In the genomic region with DNA sequence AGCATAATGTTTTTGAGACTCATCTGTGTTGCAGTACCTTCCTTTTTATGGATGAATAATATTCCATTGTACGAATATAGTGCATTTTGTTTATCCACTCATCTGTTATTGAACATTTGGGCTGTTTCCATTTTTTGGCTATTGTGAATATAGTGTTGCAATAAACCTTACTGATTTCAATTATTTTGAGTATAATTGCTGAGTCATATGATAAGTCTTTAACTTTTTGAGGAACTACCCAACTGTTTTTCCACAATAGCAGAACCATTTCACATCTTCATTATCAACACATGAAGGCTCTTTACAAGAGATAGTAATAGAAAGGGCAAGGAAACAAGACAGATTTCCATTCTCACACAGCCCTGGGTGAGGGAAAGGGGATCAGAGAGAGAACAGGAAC, we compare ENCODE assay signal across 16 cellular contexts.
DNase-seq lines count a peak whose midpoint lies in the region; ATAC-seq, FAIRE-seq and TF ChIP-seq lines count a peak whose summit lies in the region.
"Had no signal": no experiment of that assay in that cellular context is flagged by ENCODE, and none has a peak within 500 bp of the region (broad histone marks: within the 10 kb centered on the region; RNA-seq: fewer than 3 reads in every experiment).

No MANE protein-coding gene starts in this region.

- H4K91ac ChIP-seq in IMR-90 (ENCODE audit: insufficient read depth, low read depth, low read length) = no peak overlapping the region

- H3K4ac ChIP-seq in IMR-90 (ENCODE audit: low read depth, low read length) = no peak overlapping the region

- intact Hi-C loops in IMR-90 (cut with micrococcal nuclease) = no loop called here
- intact Hi-C loops in K562 (cut with micrococcal nuclease) = no loop called here
- intact Hi-C loops in sigmoid colon (cut with DNase I) = no loop called here

- no peaks in the 10 kb centered on the region for H3K79me2 ChIP-seq in K562 (ENCODE audit: control insufficient read depth, insufficient read depth, low read length)

- H3K36me3 ChIP-seq in IMR-90 (ENCODE audit: control insufficient read depth, insufficient read depth, low read length) (no peaks in the 10 kb centered on the region), K562 (ENCODE audit: control insufficient read depth, insufficient read depth, low read length) (no peaks in the 10 kb centered on the region), sigmoid colon (no peaks in the 10 kb centered on the region)
- H3K36me3 ChIP-seq: SJCRH30 had no signal

- TF ChIP-seq CTCF in A549 (IDR thresholded peaks at IDR 0.05) (no peak), IMR-90 (conservative IDR thresholded peaks at IDR 0.05; ENCODE audit: low read depth, low read length) (no peak), K562 (IDR thresholded peaks at IDR 0.05 in 2 of 3, conservative IDR thresholded peaks at IDR 0.05 in 1 of 3; ENCODE audit: insufficient read depth in 2 of 3, low read depth in 1 of 3, low read length in 3 of 3) (no peak), sigmoid colon (IDR thresholded peaks at IDR 0.05) (no peak), type B pancreatic cell (conservative IDR thresholded peaks at IDR 0.05) (no peak)

- WGBS in A549 (ENCODE audit: missing lambda C conversion rate) = 94% methylated on average over 1 of the region's 1 CpG
- no CpG with 5 or more reads among the region's 1 CpG for WGBS in IMR-90 (ENCODE audit: extremely low coverage in 2 of 2, insufficient read length in 1 of 2), 2 experiments
- whole genome bisulfite sequencing in K562 (ENCODE audit: insufficient coverage, low coverage, missing lambda C conversion rate) = 0% methylated on average over 1 of the region's 1 CpG
- 91 to 97% methylated on average over 1 of the region's 1 CpG for WGBS in sigmoid colon, 2 donors

- H3K9me3 ChIP-seq in A549 = 0 out of 3 replicates have a peak, but pooled peaks cover under 1% of the 10 kb centered on the region
- no peaks in the 10 kb centered on the region for H3K9me3 ChIP-seq in IMR-90 (ENCODE audit: control insufficient read depth, insufficient read depth, low read length)
- H3K9me3 ChIP-seq in K562 (replicated peaks; ENCODE audit: control insufficient read depth, insufficient read depth, low read depth, low read length) = no peaks in the 10 kb centered on the region
- H3K9me3 ChIP-seq in sigmoid colon = no peaks in the 10 kb centered on the region
- H3K9me3 ChIP-seq: SJCRH30 had no signal

- no peak overlapping the region for H3K4me2 ChIP-seq in A549
- H3K4me2 ChIP-seq in IMR-90 (ENCODE audit: low read depth, low read length) = no peak overlapping the region
- H3K4me2 ChIP-seq in K562 (ENCODE audit: insufficient read depth, low read length) = no peak overlapping the region
- H3K4me2 ChIP-seq: PC-9 had no signal

- H3K56ac ChIP-seq in IMR-90 (ENCODE audit: extremely low read depth, insufficient read depth, low read length) = no peak overlapping the region

- H3K79me1 ChIP-seq in IMR-90 (ENCODE audit: low read depth in 1 of 2, low read length in 2 of 2) = no peaks in the 10 kb centered on the region

- in situ Hi-C loops in IMR-90 (cut with MboI; ENCODE audit: low sequenced_read_pairs) = no loop called here
- in situ Hi-C loops in K562 (cut with MboI) = no loop called here

- TF ChIP-seq EP300 in A549 (IDR thresholded peaks at IDR 0.05) (no peak), K562 (IDR thresholded peaks at IDR 0.05; ENCODE audit: low read length) (no peak), sigmoid colon (IDR thresholded peaks at IDR 0.05) (no peak)

- no peak for ATAC-seq in A549
- ATAC-seq in IMR-90 (ENCODE audit: low read depth) = no peak
- ATAC-seq in K562 = no peak
- ATAC-seq in HG03135 (IDR thresholded peaks at IDR 0.05; ENCODE audit: unreplicated experiment) = no peak

- H3K4me3 ChIP-seq in A549 (no peak overlapping the region), IMR-90 (ENCODE audit: insufficient read depth, low read depth, low read length) (no peak overlapping the region), K562 (no peak overlapping the region), sigmoid colon (no peak overlapping the region)
- H3K4me3 ChIP-seq: PC-9, SJCRH30 had no signal

- no peak overlapping the region for H2AK9ac ChIP-seq in IMR-90 (replicated peaks; ENCODE audit: low read depth, low read length, poor library complexity)

- no peaks in the 10 kb centered on the region for H3K36me3 Mint-ChIP-seq in type B pancreatic cell

- BruUV-seq in IMR-90 (replicated peaks; lab: Mats Ljungman, UMichigan) (no TSS peak), K562 (replicated peaks; lab: Mats Ljungman, UMichigan) (no TSS peak)

- H3K9me1 ChIP-seq in IMR-90 (ENCODE audit: insufficient read depth, low read length) = no peaks in the 10 kb centered on the region
- H3K9me1 ChIP-seq in K562 (ENCODE audit: control insufficient read depth, insufficient read depth, low read length) = no peaks in the 10 kb centered on the region

- no peak overlapping the region for H4K5ac ChIP-seq in IMR-90 (ENCODE audit: low read depth, low read length)

- CTCF ChIA-PET in A549 (lab: Yijun Ruan, JAX) = no interaction called here
- CTCF ChIA-PET in IMR-90 (lab: Yijun Ruan, JAX) = no interaction called here
- CTCF ChIA-PET in K562 (lab: Yijun Ruan, JAX; ENCODE audit: low intra/inter-chr PET ratio) = no interaction called here

- no peak overlapping the region for H4K8ac ChIP-seq in IMR-90 (ENCODE audit: low read depth in 2 of 2, low read length in 2 of 2)

- POLR2A ChIA-PET in A549 (lab: Yijun Ruan, JAX) (no interaction called here), IMR-90 (lab: Charles Lee; ENCODE audit: unreplicated experiment) (no interaction called here), K562 (lab: Yijun Ruan, JAX) (no interaction called here)

- FAIRE-seq in A549 (lab: Jason Lieb, UNC) (no peak), K562 (lab: Jason Lieb, UNC) (no peak)
- FAIRE-seq: H1 had no signal

- dilution Hi-C loops in IMR-90 (cut with HindIII; ENCODE audit: low sequenced_read_pairs, unreplicated experiment) = no loop called here

- no peak overlapping the region for H2BK15ac ChIP-seq in IMR-90 (ENCODE audit: low read depth, low read length)

- H3K27ac ChIP-seq in A549 = peak overlapping the region; percentile 12 to 19; a peak in 1 of 6 replicates
- no peak overlapping the region for H3K27ac ChIP-seq in IMR-90 (ENCODE audit: insufficient read depth, low read length)
- no peak overlapping the region for H3K27ac ChIP-seq in K562 (ENCODE audit: extremely low read depth, low read depth, low read length)
- H3K27ac ChIP-seq in sigmoid colon = no peak overlapping the region
- H3K27ac ChIP-seq: PC-9, RWPE1, SJCRH30 had no signal

- no peaks in the 10 kb centered on the region for H3K27me3 Mint-ChIP-seq in type B pancreatic cell

- H3K4me1 Mint-ChIP-seq in type B pancreatic cell (ENCODE audit: unreplicated experiment) = peaks cover 11% of the 10 kb centered on the region

- H3K4me1 ChIP-seq in A549 (no peaks in the 10 kb centered on the region), IMR-90 (ENCODE audit: control insufficient read depth, insufficient read depth, low read length) (no peaks in the 10 kb centered on the region), K562 (replicated peaks in 1 of 2; ENCODE audit: control insufficient read depth in 2 of 2, insufficient read depth in 2 of 2, low read length in 2 of 2) (no peaks in the 10 kb centered on the region), sigmoid colon (no peaks in the 10 kb centered on the region)
- H3K4me1 ChIP-seq: SJCRH30 had no signal

- H2AFZ ChIP-seq in IMR-90 (replicated peaks; ENCODE audit: low read length, poor library complexity) (no peak overlapping the region), K562 (ENCODE audit: low read depth, low read length) (no peak overlapping the region)
- H2AFZ ChIP-seq: PC-9 had no signal

- no peak for TF ChIP-seq POLR2A in A549 (IDR thresholded peaks at IDR 0.05; ENCODE audit: low read length)
- TF ChIP-seq POLR2A in IMR-90 (IDR thresholded peaks at IDR 0.05; ENCODE audit: low read depth, low read length) = no peak
- TF ChIP-seq POLR2A in K562 (conservative IDR thresholded peaks at IDR 0.05) = no peak
- no peak for TF ChIP-seq POLR2A in sigmoid colon (IDR thresholded peaks at IDR 0.05)

- H3K23ac ChIP-seq in IMR-90 (ENCODE audit: low read depth, low read length) = no peak overlapping the region

- TF ChIP-seq RAD21 in A549 (conservative IDR thresholded peaks at IDR 0.05 in 1 of 2, IDR thresholded peaks at IDR 0.05 in 1 of 2) = no peak
- TF ChIP-seq RAD21 in IMR-90 (IDR thresholded peaks at IDR 0.05; ENCODE audit: low read length) = no peak
- TF ChIP-seq RAD21 in K562 (CRISPR knock-in tag; conservative IDR thresholded peaks at IDR 0.05 in 1 of 2, IDR thresholded peaks at IDR 0.05 in 1 of 2) = no peak

- no peak overlapping the region for H3K4me3 Mint-ChIP-seq in type B pancreatic cell

- H3K27me3 ChIP-seq in IMR-90 (ENCODE audit: control insufficient read depth, insufficient read depth, low read length) = peaks cover 2% of the 10 kb centered on the region; the same call in 1 of the 2 replicates
- H3K27me3 ChIP-seq in K562 (ENCODE audit: control insufficient read depth in 2 of 2, insufficient read depth in 2 of 2, low read length in 2 of 2) = no peaks in the 10 kb centered on the region
- H3K27me3 ChIP-seq in sigmoid colon = no peaks in the 10 kb centered on the region
- H3K27me3 ChIP-seq: SJCRH30 had no signal

- no peak overlapping the region for H3K18ac ChIP-seq in IMR-90 (ENCODE audit: low read depth, low read length)

- H4K20me1 ChIP-seq in IMR-90 (ENCODE audit: insufficient read depth, low read length) (no peaks in the 10 kb centered on the region), K562 (replicated peaks; ENCODE audit: control insufficient read depth, insufficient read depth, low read length) (no peaks in the 10 kb centered on the region)

- no peak overlapping the region for H3K27ac Mint-ChIP-seq in type B pancreatic cell

- H2AK5ac ChIP-seq in IMR-90 (ENCODE audit: low read depth, low read length) = no peak overlapping the region

- no peak overlapping the region for H2BK120ac ChIP-seq in IMR-90 (ENCODE audit: low read depth, low read length)

- H3K9me3 Mint-ChIP-seq in type B pancreatic cell = peaks cover 5% of the 10 kb centered on the region

- H3K14ac ChIP-seq in IMR-90 (replicated peaks; ENCODE audit: low read depth, low read length) = no peak overlapping the region

- no peak for DNase-seq in A549 (ENCODE audit: low read depth in 1 of 2, low spot score in 1 of 2)
- no peak for DNase-seq in IMR-90
- DNase-seq in OCI-M1 (lab: John Stamatoyannopoulos, UW) = peak; percentile 73
- no peak for DNase-seq in K562 (ENCODE audit: extremely low read depth in 1 of 4, low spot score in 3 of 4)
- no peak for DNase-seq in sigmoid colon
- no peak for DNase-seq in type B pancreatic cell (ENCODE audit: extremely low spot score, unreplicated experiment)
- DNase-seq: C1 segment of cervical spinal cord, DMS79, NCI-H1105, NCI-H2081, PC-9, SJCRH30, SW 1271 had no signal

- H2BK20ac ChIP-seq in IMR-90 (ENCODE audit: low read depth, low read length) = no peak overlapping the region

- H2BK5ac ChIP-seq in IMR-90 (ENCODE audit: low read depth, low read length, poor library complexity, severe bottlenecking) = no peak overlapping the region

- H3K9ac ChIP-seq in IMR-90 (ENCODE audit: low read depth, low read length) (no peak overlapping the region), K562 (ENCODE audit: insufficient read depth in 1 of 2, low read depth in 2 of 2, low read length in 2 of 2) (no peak overlapping the region)

TF ChIP-seq in A549, 52 proteins besides CTCF, POLR2A, EP300 and RAD21 (continues in another document):
- peak; percentile 69 for TF ChIP-seq NFE2L2 (conservative IDR thresholded peaks at IDR 0.05; ENCODE audit: low read length)

Comparison
In these comparisons a context has a peak if more than half of its experiments do, and no peak if none do; other contexts are left out.
1. H3K27ac ChIP-seq: peak in A549 (2 of 2); none in IMR-90 (single experiment), K562 (single experiment) and sigmoid colon (0 of 4).